Comparison of ENCODE assay signal across 8 cellular contexts in genomic region chr4:38161208-38162113, GRCh38.
A peak's percentile ranks its signal among the peaks of the same experiment; 100 is the strongest.
DNase-seq lines count a peak whose midpoint lies in the region; ATAC-seq lines count a peak whose summit lies in the region.

No MANE protein-coding gene starts in this region.

- H3K27me3 Mint-ChIP-seq in effector memory CD8-positive, alpha-beta T cell = no peaks in the 10 kb centered on the region

- no peaks in the 10 kb centered on the region for H3K9me3 Mint-ChIP-seq in effector memory CD8-positive, alpha-beta T cell

- no peaks in the 10 kb centered on the region for H3K36me3 Mint-ChIP-seq in effector memory CD8-positive, alpha-beta T cell (ENCODE audit: insufficient read depth)

- peak; percentile 14 for ATAC-seq in effector memory CD8-positive, alpha-beta T cell (replicated peaks)
- ATAC-seq in sciatic nerve = peak; percentile 52

- peaks cover 6% of the 10 kb centered on the region in 2 donors for H3K4me1 Mint-ChIP-seq in effector memory CD8-positive, alpha-beta T cell (ENCODE audit: low read depth in 2 of 2)

- peak; percentile 19 for DNase-seq in NCI-H748 (lab: John Stamatoyannopoulos, UW; ENCODE audit: unreplicated experiment)
- no peak for DNase-seq in NCI-H748 treated with DMSO at 0.1 percent for 48 hours (lab: John Stamatoyannopoulos, UW)
- peak; percentile 51 for DNase-seq in NCI-H2029 treated with DMSO at 0.1 percent for 48 hours (lab: John Stamatoyannopoulos, UW)
- DNase-seq in effector memory CD8-positive, alpha-beta T cell = no peak
- DNase-seq in sciatic nerve (ENCODE audit: low spot score) = no peak
- no peak for DNase-seq in NCI-H1417 (lab: John Stamatoyannopoulos, UW)
- no peak for DNase-seq in retina
- DNase-seq in nucleus accumbens (lab: John Stamatoyannopoulos, UW) = no peak

- intact Hi-C loops in sciatic nerve (cut with DNase I) = loop anchor here (5.0 kb wide), 1 partner anchor 89 kb away; no protein-coding TSS in a partner anchor

- peak overlapping the region; percentile 72 to 85 for H3K27ac Mint-ChIP-seq in effector memory CD8-positive, alpha-beta T cell

- H3K4me3 Mint-ChIP-seq in effector memory CD8-positive, alpha-beta T cell = no peak overlapping the region

Comparison
In these comparisons a context has a peak if more than half of its experiments do, and no peak if none do; other contexts are left out.
1. DNase-seq: peak in NCI-H748 (single experiment) and NCI-H2029 treated with DMSO at 0.1 percent for 48 hours (single experiment); none in NCI-H748 treated with DMSO at 0.1 percent for 48 hours (single experiment), effector memory CD8-positive, alpha-beta T cell (0 of 3), sciatic nerve (single experiment), NCI-H1417 (0 of 3), retina (single experiment) and nucleus accumbens (0 of 56).